ENCODE assay signal across 1 cellular context in genomic region chr5:75089137-75089536, GRCh38.
TF ChIP-seq lines count a peak whose summit lies in the region.

No MANE protein-coding gene starts in this region.

TF ChIP-seq in GM23338, 12 proteins besides CTCF, POLR2A, EP300 and RAD21 (continued from another document):
- TF ChIP-seq REST (IDR thresholded peaks at IDR 0.05; ENCODE audit: unreplicated experiment) = no peak
- TF ChIP-seq ZNF462 (CRISPR knock-in tag; IDR thresholded peaks at IDR 0.05) = no peak
- TF ChIP-seq ZNF114 (CRISPR knock-in tag; IDR thresholded peaks at IDR 0.05) = no peak
- TF ChIP-seq ETS1 (IDR thresholded peaks at IDR 0.05) = no peak
